ENCODE assay signal across 42 cellular contexts in the genomic region with DNA sequence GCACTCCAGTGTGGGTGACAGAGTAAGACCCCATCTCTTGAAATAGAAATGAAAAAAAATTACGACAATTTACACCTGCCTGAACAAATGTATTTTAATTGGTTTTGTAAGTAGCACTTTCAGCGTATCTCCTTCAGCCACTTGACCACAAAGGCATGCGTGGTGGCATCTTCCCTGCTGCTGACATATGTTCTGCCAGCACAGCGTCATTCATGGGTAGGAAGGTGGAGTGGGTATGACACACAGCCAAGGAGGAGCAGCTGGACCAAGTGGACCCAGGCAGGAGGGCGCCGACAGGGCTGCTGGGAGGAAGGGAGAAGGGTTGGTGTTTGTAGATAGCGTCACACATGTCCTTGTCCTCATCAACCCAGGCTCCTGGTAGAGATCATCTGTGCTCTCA. TPM values are rescaled to one million over a fixed set of nuclear protein-coding genes. Genes with fewer than 3 reads are reported as not detected.
"Had no signal": no experiment of that assay in that cellular context is flagged by ENCODE, and none has a peak within 500 bp of the region (broad histone marks: within the 10 kb centered on the region; RNA-seq: fewer than 3 reads in every experiment).

No MANE protein-coding gene starts in this region.

- H3K36me3 Mint-ChIP-seq: activated naive CD4-positive, alpha-beta T cell treated with anti-CD3 and anti-CD28 coated beads, Interleukin-2, amount 10 ng/mL, durations not matched to agents 7 days and 5 days; activated naive CD4-positive, alpha-beta T cell treated with anti-CD3 and anti-CD28 coated beads, Interleukin-2, amount 50 U/mL, for 24 hours; activated naive CD4-positive, alpha-beta T cell treated with anti-CD3 and anti-CD28 coated beads, Interleukin-2, amount 50 U/mL, for 72 hours; activated naive CD8-positive, alpha-beta T cell; activated naive CD8-positive, alpha-beta T cell treated with anti-CD3 and anti-CD28 coated beads for 36 hours; activated naive CD8-positive, alpha-beta T cell treated with anti-CD3 and anti-CD28 coated beads, Interleukin-2, amount 10 ng/mL, durations not matched to agents 7 days and 5 days had no signal

- H3K27ac Mint-ChIP-seq: activated naive CD4-positive, alpha-beta T cell treated with anti-CD3 and anti-CD28 coated beads for 36 hours; activated naive CD4-positive, alpha-beta T cell treated with anti-CD3 and anti-CD28 coated beads, Interleukin-2, amount 10 ng/mL, durations not matched to agents 7 days and 5 days; activated naive CD4-positive, alpha-beta T cell treated with anti-CD3 and anti-CD28 coated beads, Interleukin-2, amount 50 U/mL, for 24 hours; activated naive CD4-positive, alpha-beta T cell treated with anti-CD3 and anti-CD28 coated beads, Interleukin-2, amount 50 U/mL, for 72 hours; activated naive CD8-positive, alpha-beta T cell; activated naive CD8-positive, alpha-beta T cell treated with anti-CD3 and anti-CD28 coated beads for 36 hours; activated naive CD8-positive, alpha-beta T cell treated with anti-CD3 and anti-CD28 coated beads, Interleukin-2, amount 10 ng/mL, durations not matched to agents 7 days and 5 days; activated naive CD8-positive, alpha-beta T cell treated with anti-CD3 and anti-CD28 coated beads, Interleukin-2, amount 50 U/mL, for 24 hours; activated T-cell treated with anti-CD3 and anti-CD28 coated beads, Interleukin-2, amount 50 U/mL, for 24 hours; activated T-cell treated with anti-CD3 and anti-CD28 coated beads, Interleukin-2, amount 50 U/mL, for 72 hours; activated T-helper 1 cell treated with anti-CD3 and anti-CD28 coated beads, Interleukin-12 subunit alpha, Interleukin-12 subunit beta, Interleukin-2, Interleukin-4 antibody, amounts not matched to agents 30 ng/mL and 10 ng/mL and 1 ng/mL, durations not matched to agents 14 hours and 24 hours and 36 hours; activated T-helper 17 cell treated with anti-CD3 and anti-CD28 coated beads, Interleukin-2, amount 50 U/mL, for 72 hours; activated T-helper 2 cell treated with anti-CD3 and anti-CD28 coated beads, Interferon-gamma antibody, Interleukin-2, Interleukin-4, amounts not matched to agents 10 μg/mL and 5 μg/mL and 100 μg/mL, durations not matched to agents 14 hours and 24 hours and 36 hours; brain had no signal

- H3K36me3 ChIP-seq: adrenal gland, ascending aorta, brain microvascular endothelial cell, breast epithelium had no signal

- H3K9me3 Mint-ChIP-seq: activated naive CD4-positive, alpha-beta T cell treated with anti-CD3 and anti-CD28 coated beads for 36 hours; activated naive CD4-positive, alpha-beta T cell treated with anti-CD3 and anti-CD28 coated beads, Interleukin-2, amount 10 ng/mL, durations not matched to agents 7 days and 5 days; activated naive CD4-positive, alpha-beta T cell treated with anti-CD3 and anti-CD28 coated beads, Interleukin-2, amount 50 U/mL, for 24 hours; activated naive CD4-positive, alpha-beta T cell treated with anti-CD3 and anti-CD28 coated beads, Interleukin-2, amount 50 U/mL, for 72 hours; activated naive CD8-positive, alpha-beta T cell treated with anti-CD3 and anti-CD28 coated beads for 36 hours; activated naive CD8-positive, alpha-beta T cell treated with anti-CD3 and anti-CD28 coated beads, Interleukin-2, amount 10 ng/mL, durations not matched to agents 7 days and 5 days; activated naive CD8-positive, alpha-beta T cell treated with anti-CD3 and anti-CD28 coated beads, Interleukin-2, amount 50 U/mL, for 24 hours; activated T-cell treated with anti-CD3 and anti-CD28 coated beads, Interleukin-2, amount 50 U/mL, for 24 hours; activated T-cell treated with anti-CD3 and anti-CD28 coated beads, Interleukin-2, amount 50 U/mL, for 4 hours; activated T-cell treated with anti-CD3 and anti-CD28 coated beads, Interleukin-2, amount 50 U/mL, for 72 hours; activated T-helper 1 cell treated with anti-CD3 and anti-CD28 coated beads, Interleukin-12 subunit alpha, Interleukin-12 subunit beta, Interleukin-2, Interleukin-4 antibody, amounts not matched to agents 30 ng/mL and 10 ng/mL and 1 ng/mL, durations not matched to agents 14 hours and 24 hours and 36 hours; activated T-helper 17 cell treated with anti-CD3 and anti-CD28 coated beads, Interleukin-2, amount 50 U/mL, for 72 hours; activated T-helper 2 cell treated with anti-CD3 and anti-CD28 coated beads, Interferon-gamma antibody, Interleukin-2, Interleukin-4, amounts not matched to agents 10 μg/mL and 5 μg/mL and 100 μg/mL, durations not matched to agents 14 hours and 24 hours and 36 hours; brain; central memory CD8-positive, alpha-beta T cell had no signal

- H3K27me3 Mint-ChIP-seq: brain; central memory CD8-positive, alpha-beta T cell had no signal

- H3K4me3 Mint-ChIP-seq: activated naive CD4-positive, alpha-beta T cell treated with anti-CD3 and anti-CD28 coated beads for 36 hours; activated naive CD4-positive, alpha-beta T cell treated with anti-CD3 and anti-CD28 coated beads, Interleukin-2, amount 10 ng/mL, durations not matched to agents 7 days and 5 days; activated naive CD4-positive, alpha-beta T cell treated with anti-CD3 and anti-CD28 coated beads, Interleukin-2, amount 50 U/mL, for 24 hours; activated naive CD8-positive, alpha-beta T cell; activated naive CD8-positive, alpha-beta T cell treated with anti-CD3 and anti-CD28 coated beads for 36 hours; activated naive CD8-positive, alpha-beta T cell treated with anti-CD3 and anti-CD28 coated beads, Interleukin-2, amount 10 ng/mL, durations not matched to agents 7 days and 5 days; activated naive CD8-positive, alpha-beta T cell treated with anti-CD3 and anti-CD28 coated beads, Interleukin-2, amount 50 U/mL, for 24 hours; activated T-cell treated with anti-CD3 and anti-CD28 coated beads, Interleukin-2, amount 50 U/mL, for 24 hours; activated T-cell treated with anti-CD3 and anti-CD28 coated beads, Interleukin-2, amount 50 U/mL, for 4 hours; activated T-cell treated with anti-CD3 and anti-CD28 coated beads, Interleukin-2, amount 50 U/mL, for 72 hours; activated T-helper 1 cell treated with anti-CD3 and anti-CD28 coated beads, Interleukin-12 subunit alpha, Interleukin-12 subunit beta, Interleukin-2, Interleukin-4 antibody, amounts not matched to agents 30 ng/mL and 10 ng/mL and 1 ng/mL, durations not matched to agents 14 hours and 24 hours and 36 hours; activated T-helper 17 cell treated with anti-CD3 and anti-CD28 coated beads, Interleukin-2, amount 50 U/mL, for 72 hours; brain; central memory CD8-positive, alpha-beta T cell had no signal

- H3K27ac ChIP-seq: adrenal gland, ascending aorta, body of pancreas, brain microvascular endothelial cell, breast epithelium, cardiac muscle cell had no signal

- DNase-seq: activated effector memory CD4-positive, alpha-beta T cell treated with anti-CD3 and anti-CD28 coated beads, Interleukin-2, amount 50 U/mL, for 16 hours; activated effector memory CD4-positive, alpha-beta T cell treated with Interleukin-2 at 50 U/mL for 16 hours; activated gamma-delta T cell; activated gamma-delta T cell treated with Interleukin-2 at 50 U/mL for 16 hours; activated naive CD4-positive, alpha-beta T cell; activated naive CD4-positive, alpha-beta T cell treated with anti-CD3 and anti-CD28 coated beads for 36 hours; activated naive CD4-positive, alpha-beta T cell treated with anti-CD3 and anti-CD28 coated beads, Interleukin-2, amount 10 ng/mL, durations not matched to agents 7 days and 5 days; activated naive CD4-positive, alpha-beta T cell treated with anti-CD3 and anti-CD28 coated beads, Interleukin-2, amount 50 U/mL, for 16 hours; activated naive CD4-positive, alpha-beta T cell treated with Interleukin-2 at 50 U/mL for 16 hours; activated naive CD8-positive, alpha-beta T cell treated with anti-CD3 and anti-CD28 coated beads for 36 hours; activated naive CD8-positive, alpha-beta T cell treated with anti-CD3 and anti-CD28 coated beads, Interleukin-2, amount 10 ng/mL, durations not matched to agents 7 days and 5 days; activated naive CD8-positive, alpha-beta T cell treated with anti-CD3 and anti-CD28 coated beads, Interleukin-2, amount 50 U/mL, for 24 hours; activated T-cell treated with anti-CD3 and anti-CD28 coated beads, Interleukin-2, amount 50 U/mL, for 1 hour; activated T-cell treated with anti-CD3 and anti-CD28 coated beads, Interleukin-2, amount 50 U/mL, for 24 hours; activated T-cell treated with anti-CD3 and anti-CD28 coated beads, Interleukin-2, amount 50 U/mL, for 4 hours; activated T-cell treated with anti-CD3 and anti-CD28 coated beads, Interleukin-2, amount 50 U/mL, for 48 hours; activated T-cell treated with anti-CD3 and anti-CD28 coated beads, Interleukin-2, amount 50 U/mL, for 72 hours; adrenal gland; amniotic stem cell; amygdala; anterior cingulate cortex; aorta; body of pancreas; brain microvascular endothelial cell; caudate nucleus; central memory CD4-positive, alpha-beta T cell; cerebellar nuclear complex had no signal

- H3K4me1 ChIP-seq: adrenal gland, ascending aorta, body of pancreas, breast epithelium had no signal

- H3K9me3 ChIP-seq: adrenal gland, ascending aorta, body of pancreas, breast epithelium had no signal

- ATAC-seq: activated naive CD4-positive, alpha-beta T cell treated with anti-CD3 and anti-CD28 coated beads, Interleukin-2, amount 50 U/mL, for 72 hours; activated naive CD8-positive, alpha-beta T cell treated with anti-CD3 and anti-CD28 coated beads, Interleukin-2, amount 50 U/mL, for 24 hours; activated T-cell treated with anti-CD3 and anti-CD28 coated beads, Interleukin-2, amount 50 U/mL, for 4 hours; activated T-cell treated with anti-CD3 and anti-CD28 coated beads, Interleukin-2, amount 50 U/mL, for 72 hours; activated T-helper 17 cell treated with anti-CD3 and anti-CD28 coated beads, Interleukin-2, amount 50 U/mL, for 72 hours; body of pancreas had no signal

- H3K4me3 ChIP-seq: adrenal gland, ascending aorta, body of pancreas, breast epithelium, cardiac muscle cell had no signal

- H3K27me3 ChIP-seq: ascending aorta, body of pancreas, brain microvascular endothelial cell, cardiac muscle cell had no signal

RNA-seq across cellular contexts. Expression of gene CLDN34, which starts 28.6 kb away (rescaled TPM):
- total RNA-seq: activated naive CD4-positive, alpha-beta T cell treated with anti-CD3 and anti-CD28 coated beads for 36 hours; activated naive CD4-positive, alpha-beta T cell treated with anti-CD3 and anti-CD28 coated beads, Interleukin-2, amount 50 U/mL, for 72 hours; activated naive CD8-positive, alpha-beta T cell treated with anti-CD3 and anti-CD28 coated beads for 36 hours; activated naive CD8-positive, alpha-beta T cell treated with anti-CD3 and anti-CD28 coated beads, Interleukin-2, amount 10 ng/mL, durations not matched to agents 7 days and 5 days; activated T-cell treated with anti-CD3 and anti-CD28 coated beads, Interleukin-2, amount 50 U/mL, for 4 hours; activated T-cell treated with anti-CD3 and anti-CD28 coated beads, Interleukin-2, amount 50 U/mL, for 72 hours; activated T-helper 1 cell treated with anti-CD3 and anti-CD28 coated beads, Interleukin-12 subunit alpha, Interleukin-12 subunit beta, Interleukin-2, Interleukin-4 antibody, amounts not matched to agents 30 ng/mL and 10 ng/mL and 1 ng/mL, durations not matched to agents 14 hours and 24 hours and 36 hours; activated T-helper 17 cell treated with anti-CD3 and anti-CD28 coated beads, Interleukin-2, amount 50 U/mL, for 72 hours; activated T-helper 2 cell treated with anti-CD3 and anti-CD28 coated beads, Interferon-gamma antibody, Interleukin-2, Interleukin-4, amounts not matched to agents 10 μg/mL and 5 μg/mL and 100 μg/mL, durations not matched to agents 14 hours and 24 hours and 36 hours; ascending aorta; bronchial epithelial cell; cardiac muscle cell; cardiac septum; chondrocyte had no signal
- polyA plus RNA-seq: adipose tissue, aorta, cardiac muscle cell had no signal
